ENCODE assay signal across 1 cellular context in the genomic region with DNA sequence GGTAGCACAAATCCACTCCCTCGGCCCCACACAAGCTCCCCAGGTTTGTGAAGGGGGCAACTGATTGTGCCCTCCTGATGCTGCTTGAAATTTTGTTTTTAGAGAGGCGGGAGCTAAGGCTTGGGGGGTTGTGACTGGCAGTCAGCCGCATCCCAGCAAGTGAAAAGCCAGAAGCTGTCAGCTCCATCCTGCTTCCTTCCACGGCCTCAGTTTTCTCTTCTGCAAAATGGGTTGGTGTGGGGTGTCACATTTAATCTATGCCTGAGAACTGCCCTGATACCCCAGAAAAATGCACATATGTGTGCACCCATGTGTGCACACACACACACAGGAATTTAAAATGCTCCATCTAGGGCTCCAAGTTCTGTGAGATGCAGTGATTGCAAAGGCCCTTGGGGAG.
TF ChIP-seq lines count a peak whose summit lies in the region.

No MANE protein-coding gene starts in this region.

TF ChIP-seq in H1, 55 proteins besides CTCF, POLR2A, EP300 and RAD21:
- TF ChIP-seq KDM1A (IDR thresholded peaks at IDR 0.05; ENCODE audit: borderline replicate concordance, low read length) (peak; percentile 66), HDAC2 (IDR thresholded peaks at IDR 0.05; ENCODE audit: borderline replicate concordance in 1 of 2, low read depth in 2 of 2, low read length in 2 of 2) (no peak)
